8 cellular contexts compared by ENCODE assay signal in the genomic region with DNA sequence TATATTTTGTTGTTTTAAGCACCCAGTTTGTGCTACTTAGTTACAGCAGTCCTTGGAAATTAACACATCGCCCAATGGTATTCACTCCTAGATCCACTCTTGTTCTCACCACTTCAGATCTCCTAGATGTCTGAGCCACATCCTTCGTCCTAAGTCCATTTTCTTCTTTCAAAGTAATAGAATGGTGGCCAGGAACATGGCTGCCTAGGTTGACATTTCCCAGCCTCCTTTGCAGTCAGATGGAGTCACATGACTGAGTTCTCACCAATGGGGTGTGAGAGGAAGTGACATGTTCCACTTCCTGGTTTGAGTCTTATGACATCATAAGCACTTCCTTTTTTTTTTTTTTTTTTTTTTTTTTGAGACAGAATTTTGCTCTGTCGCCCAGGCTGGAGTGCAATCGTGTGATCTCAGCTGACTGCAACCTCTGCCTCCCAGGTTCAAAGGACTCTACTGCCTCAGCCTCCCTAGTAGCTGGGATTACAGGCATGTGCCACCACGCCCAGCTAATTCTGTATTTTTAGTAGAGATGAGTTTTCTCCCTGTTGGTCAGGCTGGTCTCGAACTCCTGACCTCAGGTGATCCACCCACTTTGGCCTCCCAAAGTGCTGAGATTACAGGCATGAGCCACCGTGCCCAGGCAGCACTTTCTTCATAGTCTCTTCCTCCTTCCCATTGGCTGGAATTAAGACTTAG.
DNase-seq lines count a peak whose midpoint lies in the region; ATAC-seq, FAIRE-seq and TF ChIP-seq lines count a peak whose summit lies in the region.
"Not testable (repeated sequence)": the region's sequence is repeated elsewhere in the genome, so short reads cannot be mapped to it uniquely, and the experiment has no call there.

No MANE protein-coding gene starts in this region.

- ATAC-seq in stimulated activated naive B cell treated with anti-CD40 and anti-IgM and Interleukin-4, amounts not matched to agents 10 μg/mL and 1 μg/mL and 100 μg/mL, for 72 hours (replicated peaks): peak; percentile 60 to 92

- FAIRE-seq in HTR-8/SVneo (lab: Jason Lieb, UNC): not testable (repeated sequence)

- DNase-seq in Caki2 (ENCODE audit: low read depth): peak; percentile 59
- DNase-seq in HTR-8/SVneo (ENCODE audit: insufficient read length, low spot score): peak; percentile 37
- DNase-seq in NCI-H2227 (lab: John Stamatoyannopoulos, UW; ENCODE audit: unreplicated experiment): peak; percentile 15
- peak; percentile 9 for DNase-seq in SKM-1 (lab: John Stamatoyannopoulos, UW; ENCODE audit: unreplicated experiment)
- DNase-seq in activated CD4-positive, alpha-beta memory T cell treated with anti-CD3 and anti-CD28 coated beads for 36 hours: peak; percentile 34
- peak; percentile 28 for DNase-seq in iris pigment epithelial cell (ENCODE audit: low read depth)
- peak; percentile 50 for DNase-seq in stimulated activated naive B cell treated with anti-CD40 and anti-IgM and Interleukin-4, amounts not matched to agents 10 μg/mL and 1 μg/mL and 100 μg/mL, for 72 hours

- peaks cover 11% of the 10 kb centered on the region for H3K9me3 Mint-ChIP-seq in activated CD4-positive, alpha-beta memory T cell treated with anti-CD3 and anti-CD28 coated beads for 36 hours
- H3K9me3 Mint-ChIP-seq in brain: peaks cover 0 to 14% (median 6%) of the 10 kb centered on the region in 5 experiments
- not testable (repeated sequence) for H3K9me3 Mint-ChIP-seq in stimulated activated naive B cell treated with anti-CD40 and anti-IgM and Interleukin-4, amounts not matched to agents 10 μg/mL and 1 μg/mL and 100 μg/mL, for 72 hours

- CTCF ChIA-PET in activated CD4-positive, alpha-beta memory T cell treated with anti-CD3 and anti-CD28 coated beads for 36 hours (lab: Charles Lee): not testable (repeated sequence)

- H3K27ac Mint-ChIP-seq in activated CD4-positive, alpha-beta memory T cell treated with anti-CD3 and anti-CD28 coated beads for 36 hours: not testable (repeated sequence)
- H3K27ac Mint-ChIP-seq in brain: peak overlapping the region in 4 of 5 experiments; percentile 41 to 93 (median 66)
- peak overlapping the region; percentile 86 for H3K27ac Mint-ChIP-seq in stimulated activated naive B cell treated with anti-CD40 and anti-IgM and Interleukin-4, amounts not matched to agents 10 μg/mL and 1 μg/mL and 100 μg/mL, for 72 hours

- H3K4me1 Mint-ChIP-seq in activated CD4-positive, alpha-beta memory T cell treated with anti-CD3 and anti-CD28 coated beads for 36 hours (ENCODE audit: low read depth); brain; stimulated activated naive B cell treated with anti-CD40 and anti-IgM and Interleukin-4, amounts not matched to agents 10 μg/mL and 1 μg/mL and 100 μg/mL, for 72 hours: not testable (repeated sequence)

- H3K4me3 Mint-ChIP-seq in activated CD4-positive, alpha-beta memory T cell treated with anti-CD3 and anti-CD28 coated beads for 36 hours; stimulated activated naive B cell treated with anti-CD40 and anti-IgM and Interleukin-4, amounts not matched to agents 10 μg/mL and 1 μg/mL and 100 μg/mL, for 72 hours: not testable (repeated sequence)
- peak overlapping the region in 3 of 5 experiments; percentile 69 to 78 (median 74) for H3K4me3 Mint-ChIP-seq in brain

- in situ Hi-C loops in Caki2 (cut with HindIII; ENCODE audit: low pct_unique_long_range_greater_than_20kb, low sequenced_read_pairs): not testable (repeated sequence)

- H3K36me3 Mint-ChIP-seq in activated CD4-positive, alpha-beta memory T cell treated with anti-CD3 and anti-CD28 coated beads for 36 hours; brain; stimulated activated naive B cell treated with anti-CD40 and anti-IgM and Interleukin-4, amounts not matched to agents 10 μg/mL and 1 μg/mL and 100 μg/mL, for 72 hours: not testable (repeated sequence)

- not testable (repeated sequence) for TF ChIP-seq CTCF in brain (conservative IDR thresholded peaks at IDR 0.05)

- POLR2A ChIA-PET in activated CD4-positive, alpha-beta memory T cell treated with anti-CD3 and anti-CD28 coated beads for 36 hours (lab: Charles Lee): not testable (repeated sequence)

- H3K27me3 Mint-ChIP-seq in activated CD4-positive, alpha-beta memory T cell treated with anti-CD3 and anti-CD28 coated beads for 36 hours; brain: not testable (repeated sequence)
- H3K27me3 Mint-ChIP-seq in stimulated activated naive B cell treated with anti-CD40 and anti-IgM and Interleukin-4, amounts not matched to agents 10 μg/mL and 1 μg/mL and 100 μg/mL, for 72 hours: peaks cover 2 to 17% of the 10 kb centered on the region in 2 donors

- intact Hi-C loops in activated CD4-positive, alpha-beta memory T cell treated with anti-CD3 and anti-CD28 coated beads for 36 hours (cut with micrococcal nuclease): not testable (repeated sequence)

Comparison
In these comparisons a context has a peak if more than half of its experiments do, and no peak if none do; other contexts are left out.
1. Peak in every context shown above with its lines: DNase-seq and ATAC-seq.
2. DNase-seq: peak in every context shown above with its lines; median percentile 59 in Caki2; 50 in stimulated activated naive B cell treated with anti-CD40 and anti-IgM and Interleukin-4, amounts not matched to agents 10 μg/mL and 1 μg/mL and 100 μg/mL, for 72 hours; 37 in HTR-8/SVneo; 34 in activated CD4-positive, alpha-beta memory T cell treated with anti-CD3 and anti-CD28 coated beads for 36 hours; 28 in iris pigment epithelial cell; 15 in NCI-H2227; 9 in SKM-1.